Comparison of ENCODE assay signal across 11 cellular contexts in genomic region chr9:109113892-109114609, GRCh38. TPM values are rescaled to one million over a fixed set of nuclear protein-coding genes. Genes with fewer than 3 reads are reported as not detected.
DNase-seq lines count a peak whose midpoint lies in the region; ATAC-seq and TF ChIP-seq lines count a peak whose summit lies in the region.
"Had no signal": no experiment of that assay in that cellular context is flagged by ENCODE, and none has a peak within 500 bp of the region (broad histone marks: within the 10 kb centered on the region; RNA-seq: fewer than 3 reads in every experiment).

No MANE protein-coding gene starts in this region.

- no peaks in the 10 kb centered on the region for H3K27me3 Mint-ChIP-seq in CD8-positive, alpha-beta T cell (ENCODE audit: low read depth)
- H3K27me3 Mint-ChIP-seq in neural progenitor cell (ENCODE audit: insufficient read depth, low read depth) = no peaks in the 10 kb centered on the region
- H3K27me3 Mint-ChIP-seq: IgD-negative memory B cell had no signal

- H3K36me3 Mint-ChIP-seq in CD8-positive, alpha-beta T cell = peaks cover 33% of the 10 kb centered on the region
- peaks cover 7% of the 10 kb centered on the region for H3K36me3 Mint-ChIP-seq in neural progenitor cell

- H3K9me3 ChIP-seq in CD8-positive, alpha-beta T cell (ENCODE audit: low read length) = no peaks in the 10 kb centered on the region
- no peaks in the 10 kb centered on the region for H3K9me3 ChIP-seq in PC-9 (ENCODE audit: insufficient read depth, low read depth)
- no peaks in the 10 kb centered on the region for H3K9me3 ChIP-seq in esophagus muscularis mucosa
- H3K9me3 ChIP-seq in neural progenitor cell (ENCODE audit: low read depth) = no peaks in the 10 kb centered on the region

- BruUV-seq in PC-9 (replicated peaks; lab: Mats Ljungman, UMichigan) = no TSS peak

- WGBS in esophagus muscularis mucosa = 78% methylated on average over 12 of the region's 12 CpGs

- H3K4me1 Mint-ChIP-seq in CD8-positive, alpha-beta T cell (ENCODE audit: low read depth) = peaks cover 89% of the 10 kb centered on the region
- peaks cover 42% of the 10 kb centered on the region for H3K4me1 Mint-ChIP-seq in neural progenitor cell

- H3K27me3 ChIP-seq in CD8-positive, alpha-beta T cell (ENCODE audit: insufficient read depth, low read length) = no peaks in the 10 kb centered on the region
- H3K27me3 ChIP-seq in PC-9 (ENCODE audit: insufficient read depth, low read depth) (no peaks in the 10 kb centered on the region), esophagus muscularis mucosa (no peaks in the 10 kb centered on the region), neural progenitor cell (no peaks in the 10 kb centered on the region)

- POLR2A ChIA-PET in CD8-positive, alpha-beta T cell (lab: Charles Lee) = no interaction called here
- POLR2A ChIA-PET in PC-9 (lab: Charles Lee; ENCODE audit: unreplicated experiment) = interaction anchor here (0.7 kb wide), 1 partner anchor 657 kb away, joined by 8 read pairs; no protein-coding TSS in a partner anchor

- H3K36me3 ChIP-seq in CD8-positive, alpha-beta T cell (ENCODE audit: insufficient read depth, low read length) = no peaks in the 10 kb centered on the region
- H3K36me3 ChIP-seq in PC-9 (ENCODE audit: low read depth) (0 out of 2 replicates have a peak, but pooled peaks cover 10% of the 10 kb centered on the region), esophagus muscularis mucosa (no peaks in the 10 kb centered on the region), neural progenitor cell (no peaks in the 10 kb centered on the region)

- peaks cover 18% of the 10 kb centered on the region for H3F3A ChIP-seq in PC-9 (ENCODE audit: insufficient read depth, low read depth)
- H3F3A ChIP-seq in neural progenitor cell (ENCODE audit: low read depth) = peaks cover under 1% of the 10 kb centered on the region

- H4K20me1 ChIP-seq in PC-9 (ENCODE audit: insufficient read depth) = peaks cover 20% of the 10 kb centered on the region
- H4K20me1 ChIP-seq in neural progenitor cell (ENCODE audit: low read depth) = peaks cover 96% of the 10 kb centered on the region

- no peaks in the 10 kb centered on the region for H3K9me3 Mint-ChIP-seq in CD8-positive, alpha-beta T cell
- no peaks in the 10 kb centered on the region for H3K9me3 Mint-ChIP-seq in neural progenitor cell
- H3K9me3 Mint-ChIP-seq: IgD-negative memory B cell had no signal

- H2AFZ ChIP-seq in PC-9 = no peak overlapping the region
- no peak overlapping the region for H2AFZ ChIP-seq in neural progenitor cell (replicated peaks)

- TF ChIP-seq POLR2A in esophagus muscularis mucosa (IDR thresholded peaks at IDR 0.05; ENCODE audit: low read depth) = no peak

- DNase-seq in CD8-positive, alpha-beta T cell = no peak
- DNase-seq in PC-9 (no peak), esophagus muscularis mucosa (ENCODE audit: extremely low spot score) (no peak), neural progenitor cell (ENCODE audit: low spot score) (no peak), NCI-H146 treated with DMSO at 0.1 percent for 48 hours (lab: John Stamatoyannopoulos, UW; ENCODE audit: unreplicated experiment) (no peak), EL (no peak)
- no peak for DNase-seq in stimulated activated CD4-positive, alpha-beta T cell treated with anti-CD3 and anti-CD28 coated beads, Interleukin-15, amount 100 ng/mL, for 24 hours
- DNase-seq: NCI-H510A treated with DMSO at 0.1 percent for 48 hours had no signal

- peak; percentile 47 for TF ChIP-seq EP300 in esophagus muscularis mucosa (IDR thresholded peaks at IDR 0.05)

- H3K4me2 ChIP-seq in PC-9 = peak overlapping the region; percentile 21
- no peak overlapping the region for H3K4me2 ChIP-seq in neural progenitor cell

- peak overlapping the region; percentile 49 for H3K27ac Mint-ChIP-seq in CD8-positive, alpha-beta T cell
- H3K27ac Mint-ChIP-seq in neural progenitor cell = no peak overlapping the region

- CTCF ChIA-PET in CD8-positive, alpha-beta T cell (lab: Charles Lee) = no interaction called here
- CTCF ChIA-PET in PC-9 (lab: Charles Lee) = no interaction called here

- ATAC-seq in CD8-positive, alpha-beta T cell = no peak
- no peak for ATAC-seq in HG03521 (IDR thresholded peaks at IDR 0.05; ENCODE audit: unreplicated experiment)

- no peak overlapping the region for H3K4me3 ChIP-seq in CD8-positive, alpha-beta T cell (ENCODE audit: low read depth, low read length)
- H3K4me3 ChIP-seq in PC-9 (no peak overlapping the region), esophagus muscularis mucosa (peak overlapping the region in 3 of 4 donors; percentile 21 to 31 (median 22)), neural progenitor cell (no peak overlapping the region)

- intact Hi-C loops in CD8-positive, alpha-beta T cell (cut with DNase I, micrococcal nuclease) = no loop called here
- intact Hi-C loops in PC-9 (cut with micrococcal nuclease; ENCODE audit: unreplicated experiment) = no loop called here
- intact Hi-C loops in esophagus muscularis mucosa (cut with DNase I) = no loop called here

- peak overlapping the region; percentile 26 for H3K4me3 Mint-ChIP-seq in CD8-positive, alpha-beta T cell
- H3K4me3 Mint-ChIP-seq in neural progenitor cell = no peak overlapping the region

- peaks cover 73% of the 10 kb centered on the region for H3K4me1 ChIP-seq in CD8-positive, alpha-beta T cell (ENCODE audit: insufficient read depth, low read length)
- peaks cover 81% of the 10 kb centered on the region for H3K4me1 ChIP-seq in PC-9 (replicated peaks; ENCODE audit: insufficient read depth)
- peaks cover 82 to 99% (median 96%) of the 10 kb centered on the region in 4 donors for H3K4me1 ChIP-seq in esophagus muscularis mucosa
- peaks cover 15% of the 10 kb centered on the region for H3K4me1 ChIP-seq in neural progenitor cell

- TF ChIP-seq CTCF in CD8-positive, alpha-beta T cell (IDR thresholded peaks at IDR 0.05) = no peak
- no peak for TF ChIP-seq CTCF in PC-9 (conservative IDR thresholded peaks at IDR 0.05)
- TF ChIP-seq CTCF in esophagus muscularis mucosa (IDR thresholded peaks at IDR 0.05) = no peak
- TF ChIP-seq CTCF in neural progenitor cell (IDR thresholded peaks at IDR 0.05) = no peak

- H3K9me2 ChIP-seq in PC-9 (ENCODE audit: insufficient read depth) = no peaks in the 10 kb centered on the region

- no peak overlapping the region for H3K27ac ChIP-seq in CD8-positive, alpha-beta T cell (ENCODE audit: low read depth, low read length)
- peak overlapping the region; percentile 15; the same call in 1 of the 2 replicates for H3K27ac ChIP-seq in PC-9
- H3K27ac ChIP-seq in esophagus muscularis mucosa (replicated peaks in 1 of 4) = peak overlapping the region; percentile 87 to 98 (median 94)
- peak overlapping the region; percentile 49 for H3K27ac ChIP-seq in neural progenitor cell

- H3K79me2 ChIP-seq in PC-9 (ENCODE audit: low read depth) (peaks cover 100% of the 10 kb centered on the region), neural progenitor cell (ENCODE audit: low read depth) (peaks cover 100% of the 10 kb centered on the region)

- H3K9ac ChIP-seq in neural progenitor cell = no peak overlapping the region

RNA-seq across cellular contexts. Expression of gene TMEM245, which starts 5.7 kb away (rescaled TPM):
- total RNA-seq in CD8-positive, alpha-beta T cell = 10 to 100 TPM; 22.8 to 24.7 TPM
- total RNA-seq in PC-9 (2021) (58.7 and 60.3 TPM in 2 replicates), esophagus muscularis mucosa (100 to 1,000 TPM; 109 to 192 (median 137) TPM), neural progenitor cell (ENCODE audit: low replicate concordance) (65.9 and 85.3 TPM in 2 replicates)

RNA-seq across cellular contexts. Expression of gene FRRS1L, which starts 53.0 kb away (rescaled TPM):
- not detected for total RNA-seq in CD8-positive, alpha-beta T cell
- total RNA-seq in PC-9 (2021) (not detected in 2 replicates), esophagus muscularis mucosa (1 to 10 TPM; 2.5 to 7.6 (median 5.3) TPM), neural progenitor cell (ENCODE audit: low replicate concordance) (4.3 and 13.3 TPM in 2 replicates)
- total RNA-seq: endothelial cell of umbilical vein had no signal

Comparison
In these comparisons a context has a peak if more than half of its experiments do, and no peak if none do; other contexts are left out.
1. H3K4me3 ChIP-seq: peak in esophagus muscularis mucosa (3 of 4); none in CD8-positive, alpha-beta T cell (single experiment), PC-9 (single experiment) and neural progenitor cell (single experiment).